In genomic region chr22:44668190-44668885, GRCh38 we compare ENCODE assay signal across 8 cellular contexts.
DNase-seq lines count a peak whose midpoint lies in the region; ATAC-seq lines count a peak whose summit lies in the region.

No MANE protein-coding gene starts in this region.

- H3K9ac ChIP-seq in iPS-15b (ENCODE audit: low read depth, low read length): no peak overlapping the region

- H3K4me3 ChIP-seq in iPS-15b (ENCODE audit: low read depth, low read length) (peak overlapping the region; percentile 54), skin epidermis (peak overlapping the region; percentile 38 to 63 (median 51))

- H3K36me3 ChIP-seq in iPS-15b (ENCODE audit: control insufficient read depth, insufficient read depth, low read length): no peaks in the 10 kb centered on the region

- H3K27me3 Mint-ChIP-seq in activated naive CD4-positive, alpha-beta T cell treated with anti-CD3 and anti-CD28 coated beads, Interleukin-2, amount 10 ng/mL, durations not matched to agents 7 days and 5 days: peaks cover 17% of the 10 kb centered on the region

- H3K9me3 Mint-ChIP-seq in activated naive CD4-positive, alpha-beta T cell treated with anti-CD3 and anti-CD28 coated beads, Interleukin-2, amount 10 ng/mL, durations not matched to agents 7 days and 5 days: peaks cover 1% of the 10 kb centered on the region

- ATAC-seq in HG02870 (IDR thresholded peaks at IDR 0.05; ENCODE audit: unreplicated experiment): no peak
- ATAC-seq in GM21367 (IDR thresholded peaks at IDR 0.05; ENCODE audit: unreplicated experiment): no peak
- ATAC-seq in GM19397 (IDR thresholded peaks at IDR 0.05; ENCODE audit: unreplicated experiment): no peak

- H3K36me3 Mint-ChIP-seq in activated naive CD4-positive, alpha-beta T cell treated with anti-CD3 and anti-CD28 coated beads, Interleukin-2, amount 10 ng/mL, durations not matched to agents 7 days and 5 days: peaks cover 4% of the 10 kb centered on the region

- peaks cover 75% of the 10 kb centered on the region for H3K4me1 Mint-ChIP-seq in activated naive CD4-positive, alpha-beta T cell treated with anti-CD3 and anti-CD28 coated beads, Interleukin-2, amount 10 ng/mL, durations not matched to agents 7 days and 5 days

- CTCF ChIA-PET in activated naive CD4-positive, alpha-beta T cell treated with anti-CD3 and anti-CD28 coated beads, Interleukin-2, amount 10 ng/mL, durations not matched to agents 7 days and 5 days (lab: Charles Lee): interaction anchor here (2.2 kb wide), 1 partner anchor 41 kb away, joined by 10 read pairs; no protein-coding TSS in a partner anchor

- H3K27ac Mint-ChIP-seq in activated naive CD4-positive, alpha-beta T cell treated with anti-CD3 and anti-CD28 coated beads, Interleukin-2, amount 10 ng/mL, durations not matched to agents 7 days and 5 days: peak overlapping the region; percentile 95

- H3K27me3 ChIP-seq in iPS-15b (ENCODE audit: control insufficient read depth, insufficient read depth, low read length): peaks cover 15% of the 10 kb centered on the region

- H3K4me3 Mint-ChIP-seq in activated naive CD4-positive, alpha-beta T cell treated with anti-CD3 and anti-CD28 coated beads, Interleukin-2, amount 10 ng/mL, durations not matched to agents 7 days and 5 days: peak overlapping the region; percentile 70

- peak; percentile 73 for DNase-seq in activated CD8-positive, alpha-beta memory T cell treated with anti-CD3 and anti-CD28 coated beads for 24 hours
- no peak for DNase-seq in activated CD8-positive, alpha-beta memory T cell treated with anti-CD3 and anti-CD28 coated beads, Interleukin-2, amount 50 U/mL, for 48 hours
- DNase-seq in activated naive CD4-positive, alpha-beta T cell treated with anti-CD3 and anti-CD28 coated beads, Interleukin-2, amount 10 ng/mL, durations not matched to agents 7 days and 5 days: peak; percentile 73

- H3K27ac ChIP-seq in skin epidermis: peak overlapping the region in 20 of 21 experiments; percentile 75 to 95 (median 88)

- H3K9me3 ChIP-seq in iPS-15b (ENCODE audit: control insufficient read depth, insufficient read depth, low read length): no peaks in the 10 kb centered on the region

- no peaks in the 10 kb centered on the region for H3K4me1 ChIP-seq in iPS-15b (ENCODE audit: control insufficient read depth, insufficient read depth, low read length)
